Comparison of ENCODE assay signal across 25 cellular contexts in genomic region chr15:27563765-27564164, GRCh38.
"Had no signal": no experiment of that assay in that cellular context is flagged by ENCODE, and none has a peak within 500 bp of the region (broad histone marks: within the 10 kb centered on the region; RNA-seq: fewer than 3 reads in every experiment).

No MANE protein-coding gene starts in this region.

- H3K4me1 ChIP-seq: colonic mucosa, gastrocnemius medialis, heart right ventricle, left lung, lower lobe of right lung had no signal

- FAIRE-seq: endometrium, islet of Langerhans, keratinocyte had no signal

- H3K27me3 ChIP-seq: colonic mucosa, gastrocnemius medialis, heart right ventricle, left lung had no signal

- DNase-seq: cerebellar nuclear complex; colonic mucosa; cortex of kidney; effector CD8-positive, alpha-beta T cell; effector memory CD8-positive, alpha-beta T cell; endodermal cell; erythroblast; foreskin fibroblast; foreskin melanocyte; gastrocnemius medialis; glutamatergic neuron; head of caudate nucleus; heart right ventricle; hippocampal formation; left cardiac atrium; left lung; left ventricle myocardium superior; lower lobe of right lung; mesenchymal stem cell; mucosa of descending colon had no signal

- ATAC-seq: effector memory CD8-positive, alpha-beta T cell; esophagus mucosa; gastrocnemius medialis; heart right ventricle; left cardiac atrium; left lung; left ventricle myocardium superior; lower lobe of right lung; mucosa of descending colon had no signal

- H3K9me3 ChIP-seq: colonic mucosa, gastrocnemius medialis had no signal

- H3K36me3 ChIP-seq: colonic mucosa, gastrocnemius medialis, heart right ventricle, left lung, lower lobe of right lung had no signal

- H3K4me3 ChIP-seq: colonic mucosa, gastrocnemius medialis, heart right ventricle, left lung, lower lobe of right lung, mucosa of descending colon had no signal

- H3K27ac ChIP-seq: colonic mucosa, epithelial cell of prostate, gastrocnemius medialis, heart right ventricle, left lung, lower lobe of right lung had no signal
